Comparison of ENCODE assay signal across 11 cellular contexts in the genomic region with DNA sequence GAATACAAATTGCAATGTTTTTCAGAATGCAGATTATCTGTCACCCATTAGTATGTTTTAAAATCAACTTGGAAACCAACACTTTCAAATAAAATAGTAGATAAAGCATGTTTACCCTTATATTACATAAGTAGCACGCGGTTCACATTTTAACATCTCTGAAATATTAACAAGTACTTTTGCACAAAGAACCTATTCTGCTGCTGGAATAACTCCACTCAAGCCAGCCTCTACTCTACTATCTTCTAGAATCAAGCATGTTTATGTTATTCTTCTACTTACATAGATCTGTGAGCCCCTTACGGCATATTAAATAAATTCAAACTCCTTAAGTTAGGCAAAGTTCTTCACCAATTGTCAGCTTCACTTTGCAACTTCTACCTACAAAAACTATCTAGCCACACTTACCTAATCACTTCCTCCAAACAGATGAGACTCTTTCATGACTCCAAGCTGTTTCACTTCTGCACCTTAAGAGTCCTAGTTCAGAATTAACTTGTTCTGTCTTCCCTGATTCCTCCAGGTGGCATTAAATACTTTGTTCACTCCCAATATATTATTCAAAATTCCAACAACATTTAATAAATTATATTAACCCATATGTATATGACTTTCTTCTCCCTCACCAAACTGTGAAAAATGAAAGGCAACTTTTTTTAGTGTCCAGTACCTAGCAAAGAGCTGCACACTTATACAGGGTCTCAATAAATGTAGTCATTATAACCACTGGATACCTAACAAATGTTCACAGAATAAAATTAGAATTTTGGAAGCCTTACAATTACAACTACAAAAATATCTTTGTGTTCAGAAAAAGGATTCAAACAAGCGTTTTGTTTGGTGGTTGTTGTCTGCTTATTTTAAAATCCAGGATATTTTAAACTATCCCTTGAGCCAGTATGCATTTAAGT. TPM values are rescaled to one million over a fixed set of nuclear protein-coding genes. Genes with fewer than 3 reads are reported as not detected.
A peak's percentile ranks its signal among the peaks of the same experiment; 100 is the strongest.
DNase-seq lines count a peak whose midpoint lies in the region; ATAC-seq and TF ChIP-seq lines count a peak whose summit lies in the region.
"Had no signal": no experiment of that assay in that cellular context is flagged by ENCODE, and none has a peak within 500 bp of the region (broad histone marks: within the 10 kb centered on the region; RNA-seq: fewer than 3 reads in every experiment).

No MANE protein-coding gene starts in this region.

- H3K9me3 ChIP-seq in smooth muscle cell (replicated peaks; ENCODE audit: low read depth): no peaks in the 10 kb centered on the region

- H3K4me1 ChIP-seq in smooth muscle cell (ENCODE audit: low read depth): no peaks in the 10 kb centered on the region

- DNase-seq in dorsolateral prefrontal cortex (no peak), DMS79 (lab: John Stamatoyannopoulos, UW) (no peak), mesothelial cell of epicardium (ENCODE audit: low spot score in 2 of 2, unreplicated experiment in 2 of 2) (no peak), smooth muscle cell (lab: John Stamatoyannopoulos, UW; ENCODE audit: unreplicated experiment) (no peak)
- DNase-seq in activated CD4-positive, CD25-positive, alpha-beta regulatory T cell treated with anti-CD3 and anti-CD28 coated beads, Interleukin-2, amount 50 U/mL, for 72 hours: no peak
- DNase-seq: amygdala, mesendoderm, NCI-H2107 had no signal

- H3K4me3 Mint-ChIP-seq in mesothelial cell of epicardium: no peak overlapping the region

- H3F3A ChIP-seq in smooth muscle cell (ENCODE audit: low read depth): no peaks in the 10 kb centered on the region

- peak; percentile 68 for ATAC-seq in GM18508 (IDR thresholded peaks at IDR 0.05; ENCODE audit: insufficient read depth, unreplicated experiment)
- peak; percentile 90 for ATAC-seq in GM21390 (IDR thresholded peaks at IDR 0.05; ENCODE audit: unreplicated experiment)
- ATAC-seq in HG03196 (IDR thresholded peaks at IDR 0.05; ENCODE audit: unreplicated experiment): peak; percentile 82

- H3K27me3 ChIP-seq in dorsolateral prefrontal cortex (no peaks in the 10 kb centered on the region), smooth muscle cell (ENCODE audit: low read depth) (no peaks in the 10 kb centered on the region)

- H3K4me3 ChIP-seq in dorsolateral prefrontal cortex (peak overlapping the region in 44 of 59 donors; percentile 0 to 54 (median 19)), smooth muscle cell (no peak overlapping the region)

- peak overlapping the region in 29 of 59 donors; percentile 3 to 66 (median 23) for H3K27ac ChIP-seq in dorsolateral prefrontal cortex
- no peak overlapping the region for H3K27ac ChIP-seq in smooth muscle cell (ENCODE audit: low read depth)

- H2AFZ ChIP-seq in smooth muscle cell (ENCODE audit: low read depth): no peak overlapping the region

- H3K9me3 Mint-ChIP-seq in mesothelial cell of epicardium: peaks cover 7% of the 10 kb centered on the region

- no peaks in the 10 kb centered on the region for H3K27me3 Mint-ChIP-seq in mesothelial cell of epicardium (ENCODE audit: low read depth)

- H3K36me3 ChIP-seq in smooth muscle cell (ENCODE audit: low read depth): no peaks in the 10 kb centered on the region

- H3K4me2 ChIP-seq in smooth muscle cell: no peak overlapping the region

- no peak overlapping the region for H3K27ac Mint-ChIP-seq in mesothelial cell of epicardium

- intact Hi-C loops in dorsolateral prefrontal cortex (cut with DNase I): no loop called here

- H3K79me2 ChIP-seq in smooth muscle cell (ENCODE audit: low read depth): peaks cover 100% of the 10 kb centered on the region

- peaks cover 95% of the 10 kb centered on the region for H4K20me1 ChIP-seq in smooth muscle cell (ENCODE audit: low read depth)

- no peaks in the 10 kb centered on the region for H3K36me3 Mint-ChIP-seq in mesothelial cell of epicardium

- no peak for TF ChIP-seq CTCF in dorsolateral prefrontal cortex (IDR thresholded peaks at IDR 0.05 in 54 of 56, conservative IDR thresholded peaks at IDR 0.05 in 2 of 56; ENCODE audit: low read depth in 1 of 56, partially characterized antibody in 56 of 56)
- no peak for TF ChIP-seq CTCF in mesothelial cell of epicardium (IDR thresholded peaks at IDR 0.05; ENCODE audit: unreplicated experiment)
- no peak for TF ChIP-seq CTCF in smooth muscle cell (IDR thresholded peaks at IDR 0.05; ENCODE audit: borderline replicate concordance, insufficient read depth, poor library complexity, severe bottlenecking)

- WGBS in smooth muscle cell (ENCODE audit: low lambda C conversion rate): 79% methylated on average over 4 of the region's 4 CpGs

- H3K9ac ChIP-seq in smooth muscle cell (ENCODE audit: low read depth): no peak overlapping the region

- peaks cover 10% of the 10 kb centered on the region for H3K4me1 Mint-ChIP-seq in mesothelial cell of epicardium

RNA-seq across cellular contexts. Expression of a gene that starts 12.1 kb away (rescaled TPM):
- total RNA-seq in dorsolateral prefrontal cortex: 10 to 100 TPM; 25.2 to 62.1 (median 36.1) TPM
- total RNA-seq in mesothelial cell of epicardium: 20.6 to 23.5 TPM (median 23.1 TPM) in 3 replicates
- 65.6 and 66.4 TPM in 2 replicates for total RNA-seq in smooth muscle cell
- 36.5 and 49.3 TPM in 2 replicates for polyA plus RNA-seq in smooth muscle cell
